Comparison of ENCODE assay signal across 21 cellular contexts in genomic region chr5:33901176-33901575, GRCh38. TPM values are rescaled to one million over a fixed set of nuclear protein-coding genes. Genes with fewer than 3 reads are reported as not detected.
"Had no signal": no experiment of that assay in that cellular context is flagged by ENCODE, and none has a peak within 500 bp of the region (broad histone marks: within the 10 kb centered on the region; RNA-seq: fewer than 3 reads in every experiment).

No MANE protein-coding gene starts in this region.

- DNase-seq: activated CD4-positive, alpha-beta memory T cell treated with anti-CD3 and anti-CD28 coated beads for 36 hours; activated CD4-positive, alpha-beta T cell treated with anti-CD3 and anti-CD28 coated beads for 36 hours; activated CD8-positive, alpha-beta memory T cell treated with anti-CD3 and anti-CD28 coated beads, Interleukin-2, amount 10 ng/mL, durations not matched to agents 7 days and 5 days; activated naive CD4-positive, alpha-beta T cell treated with anti-CD3 and anti-CD28 coated beads, Interleukin-2, amount 50 U/mL, for 16 hours; activated T-cell treated with anti-CD3 and anti-CD28 coated beads, Interleukin-2, amount 50 U/mL, for 1 hour; adrenal gland; islet precursor cell; left lung; nephron progenitor cell; occipital lobe; right cardiac atrium; stimulated activated CD4-positive, alpha-beta T cell treated with anti-CD3 and anti-CD28 coated beads, Interleukin-15, amount 100 ng/mL, for 24 hours; stimulated activated CD4-positive, alpha-beta T cell treated with anti-CD3 and anti-CD28 coated beads, Interleukin-4, amount 100 ng/mL, for 1 hour; stimulated activated naive B cell treated with anti-CD40 and anti-IgM and Interleukin-4, amounts not matched to agents 10 μg/mL and 1 μg/mL and 100 μg/mL, for 72 hours; tibial artery had no signal

- ATAC-seq: activated CD4-positive, alpha-beta T cell treated with anti-CD3 and anti-CD28 coated beads for 36 hours; activated CD8-positive, alpha-beta memory T cell treated with anti-CD3 and anti-CD28 coated beads, Interleukin-2, amount 10 ng/mL, durations not matched to agents 7 days and 5 days; left lung; right cardiac atrium; stimulated activated naive B cell treated with anti-CD40 and anti-IgM and Interleukin-4, amounts not matched to agents 10 μg/mL and 1 μg/mL and 100 μg/mL, for 72 hours had no signal

- H3K36me3 ChIP-seq: adrenal gland, cardiac muscle cell, esophagus muscularis mucosa, left lung, tibial artery had no signal

- H3K4me3 Mint-ChIP-seq: activated CD4-positive, alpha-beta memory T cell treated with anti-CD3 and anti-CD28 coated beads for 36 hours; activated CD4-positive, alpha-beta T cell treated with anti-CD3 and anti-CD28 coated beads for 36 hours; activated CD8-positive, alpha-beta memory T cell treated with anti-CD3 and anti-CD28 coated beads, Interleukin-2, amount 10 ng/mL, durations not matched to agents 7 days and 5 days; nephron progenitor cell; stimulated activated naive B cell treated with anti-CD40 and anti-IgM and Interleukin-4, amounts not matched to agents 10 μg/mL and 1 μg/mL and 100 μg/mL, for 72 hours; T-helper 1 cell treated with Interleukin-12 subunit alpha and Interleukin-12 subunit beta and Interleukin-4 antibody, amounts not matched to agents 30 μg/mL and 1 μg/mL, for 36 hours had no signal

- H3K27me3 Mint-ChIP-seq: activated CD4-positive, alpha-beta memory T cell treated with anti-CD3 and anti-CD28 coated beads for 36 hours had no signal

- H3K36me3 Mint-ChIP-seq: activated CD8-positive, alpha-beta memory T cell treated with anti-CD3 and anti-CD28 coated beads, Interleukin-2, amount 10 ng/mL, durations not matched to agents 7 days and 5 days; stimulated activated naive B cell treated with anti-CD40 and anti-IgM and Interleukin-4, amounts not matched to agents 10 μg/mL and 1 μg/mL and 100 μg/mL, for 72 hours had no signal

- H3K27me3 ChIP-seq: adrenal gland, cardiac muscle cell, esophagus muscularis mucosa, left lung, tibial artery had no signal

- H3K4me1 Mint-ChIP-seq: activated CD4-positive, alpha-beta T cell treated with anti-CD3 and anti-CD28 coated beads for 36 hours; activated CD8-positive, alpha-beta memory T cell treated with anti-CD3 and anti-CD28 coated beads, Interleukin-2, amount 10 ng/mL, durations not matched to agents 7 days and 5 days; nephron progenitor cell; stimulated activated naive B cell treated with anti-CD40 and anti-IgM and Interleukin-4, amounts not matched to agents 10 μg/mL and 1 μg/mL and 100 μg/mL, for 72 hours had no signal

- H3K4me1 ChIP-seq: adrenal gland, esophagus muscularis mucosa, left lung, tibial artery had no signal

- H3K27ac Mint-ChIP-seq: activated CD4-positive, alpha-beta memory T cell treated with anti-CD3 and anti-CD28 coated beads for 36 hours; activated CD4-positive, alpha-beta T cell treated with anti-CD3 and anti-CD28 coated beads for 36 hours; activated CD8-positive, alpha-beta memory T cell treated with anti-CD3 and anti-CD28 coated beads, Interleukin-2, amount 10 ng/mL, durations not matched to agents 7 days and 5 days; nephron progenitor cell; progenitor cell of endocrine pancreas; stimulated activated naive B cell treated with anti-CD40 and anti-IgM and Interleukin-4, amounts not matched to agents 10 μg/mL and 1 μg/mL and 100 μg/mL, for 72 hours; T-helper 1 cell treated with Interleukin-12 subunit alpha and Interleukin-12 subunit beta and Interleukin-4 antibody, amounts not matched to agents 30 μg/mL and 1 μg/mL, for 36 hours had no signal

- H3K4me3 ChIP-seq: adrenal gland, cardiac muscle cell, esophagus muscularis mucosa, left lung, skin epidermis, tibial artery had no signal

- H3K27ac ChIP-seq: adrenal gland, cardiac muscle cell, esophagus muscularis mucosa, left lung, tibial artery had no signal

RNA-seq across cellular contexts. Expression of gene ADAMTS12, which starts 9.4 kb away (rescaled TPM):
- total RNA-seq: activated CD4-positive, alpha-beta memory T cell treated with anti-CD3 and anti-CD28 coated beads for 36 hours; activated CD4-positive, alpha-beta T cell treated with anti-CD3 and anti-CD28 coated beads for 36 hours; activated CD8-positive, alpha-beta memory T cell treated with anti-CD3 and anti-CD28 coated beads, Interleukin-2, amount 10 ng/mL, durations not matched to agents 7 days and 5 days had no signal

RNA-seq across cellular contexts. Expression of gene RXFP3, which starts 35.0 kb away (rescaled TPM):
- total RNA-seq: activated CD4-positive, alpha-beta memory T cell treated with anti-CD3 and anti-CD28 coated beads for 36 hours; activated CD4-positive, alpha-beta T cell treated with anti-CD3 and anti-CD28 coated beads for 36 hours; activated CD8-positive, alpha-beta memory T cell treated with anti-CD3 and anti-CD28 coated beads, Interleukin-2, amount 10 ng/mL, durations not matched to agents 7 days and 5 days; cardiac muscle cell; esophagus muscularis mucosa; left lung; progenitor cell of endocrine pancreas; right cardiac atrium; subcutaneous adipose tissue had no signal
- polyA plus RNA-seq: cardiac muscle cell, right cardiac atrium had no signal
